In the genomic region with DNA sequence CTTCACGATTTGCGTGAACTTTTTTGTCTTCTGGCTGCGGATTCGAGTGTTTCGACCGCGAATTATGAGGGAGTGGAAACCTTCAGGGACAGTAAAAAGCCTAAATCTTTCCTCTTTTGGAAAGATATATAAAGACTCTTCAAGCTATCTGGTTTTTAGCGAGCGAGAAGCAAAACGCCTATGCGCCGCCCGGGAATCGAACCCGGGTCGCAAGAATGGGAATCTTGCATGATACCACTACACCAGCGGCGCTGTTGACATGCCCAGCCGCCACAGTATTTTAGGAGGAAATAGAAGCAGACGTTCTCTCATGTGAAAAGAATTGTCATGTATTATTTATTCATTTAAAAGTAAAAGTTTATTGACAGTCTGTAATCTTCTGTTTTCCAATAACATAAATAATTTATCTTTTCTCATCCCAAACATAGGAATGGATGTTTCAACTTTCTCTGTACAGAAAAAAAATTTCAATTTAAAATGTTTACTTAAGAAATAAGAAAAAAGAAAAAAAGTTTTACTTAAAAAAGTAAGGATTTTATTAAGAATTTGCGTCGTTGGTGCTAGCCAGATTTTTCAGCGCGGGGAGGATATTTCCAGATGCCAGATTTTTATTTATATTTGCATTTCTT, we compare ENCODE assay signal across 8 cellular contexts. TPM values are rescaled to one million over a fixed set of nuclear protein-coding genes. Genes with fewer than 3 reads are reported as not detected.
DNase-seq lines count a peak whose midpoint lies in the region; ATAC-seq and TF ChIP-seq lines count a peak whose summit lies in the region.

No MANE protein-coding gene starts in this region.

- H3K27ac ChIP-seq in esophagus (ENCODE audit: low read depth in 2 of 2, low read length in 1 of 2) = peak overlapping the region; percentile 98 to 100

- H3K36me3 ChIP-seq in NT2/D1 (ENCODE audit: insufficient read depth, insufficient read length, low read length) = peaks cover 10% of the 10 kb centered on the region
- H3K36me3 ChIP-seq in esophagus (ENCODE audit: control insufficient read depth in 2 of 2, insufficient read depth in 2 of 2, low read length in 1 of 2) = no peaks in the 10 kb centered on the region

- peak; percentile 42 for ATAC-seq in GM19438 (IDR thresholded peaks at IDR 0.05; ENCODE audit: low read depth, unreplicated experiment)
- ATAC-seq in HG03558 (IDR thresholded peaks at IDR 0.05; ENCODE audit: extremely low read depth, unreplicated experiment) = peak; percentile 20

- H3K4me3 ChIP-seq in AG10803 (ENCODE audit: low read length) (peak overlapping the region; percentile 97), NT2/D1 (ENCODE audit: insufficient read length, low read depth) (peak overlapping the region; percentile 90), esophagus (ENCODE audit: low read depth in 1 of 2, low read length in 2 of 2) (peak overlapping the region; percentile 90 to 93)

- H3K4me1 Mint-ChIP-seq in nephron = peaks cover 22% of the 10 kb centered on the region

- H3K4me3 Mint-ChIP-seq in nephron = peak overlapping the region; percentile 98 to 99 (median 98)

- H3K9me3 ChIP-seq in NT2/D1 (ENCODE audit: insufficient read depth, low read length) = no peaks in the 10 kb centered on the region
- no peaks in the 10 kb centered on the region for H3K9me3 ChIP-seq in esophagus (ENCODE audit: control insufficient read depth in 2 of 2, insufficient read depth in 1 of 2, low read depth in 1 of 2, low read length in 1 of 2)

- peaks cover 4% of the 10 kb centered on the region for H3K27me3 Mint-ChIP-seq in nephron (ENCODE audit: low read depth)

- no peaks in the 10 kb centered on the region for H3K4me1 ChIP-seq in NT2/D1 (ENCODE audit: insufficient read depth, insufficient read length)
- no peaks in the 10 kb centered on the region for H3K4me1 ChIP-seq in esophagus (ENCODE audit: control insufficient read depth in 2 of 2, insufficient read depth in 2 of 2, low read length in 1 of 2)

- peaks cover 8% of the 10 kb centered on the region for H3K36me3 Mint-ChIP-seq in nephron (ENCODE audit: low read depth)

- H3K9me3 Mint-ChIP-seq in nephron = no peaks in the 10 kb centered on the region

- no peaks in the 10 kb centered on the region for H3K27me3 ChIP-seq in NT2/D1 (ENCODE audit: insufficient read depth, insufficient read length)
- no peaks in the 10 kb centered on the region for H3K27me3 ChIP-seq in esophagus (ENCODE audit: control insufficient read depth in 1 of 2, insufficient read depth in 2 of 2, low read length in 2 of 2)

- H3K27ac Mint-ChIP-seq in nephron = peak overlapping the region; percentile 100

- TF ChIP-seq CTCF in AG10803 (conservative IDR thresholded peaks at IDR 0.05; ENCODE audit: low read length) (no peak), nephron (IDR thresholded peaks at IDR 0.05; ENCODE audit: unreplicated experiment in 3 of 3) (no peak)

- WGBS in esophagus, 2 donors = 3 to 4% methylated on average over 24 of the region's 24 CpGs

- H3K9ac ChIP-seq in NT2/D1 (ENCODE audit: insufficient read length, low read depth) = peak overlapping the region; percentile 99

- DNase-seq in AG10803 (ENCODE audit: low read depth) (no peak), NT2/D1 (ENCODE audit: low read depth, low spot score) (no peak), activated T-cell treated with anti-CD3 and anti-CD28 coated beads for 24 hours (ENCODE audit: low read depth) (peak; percentile 93)
- DNase-seq in stimulated activated naive CD4-positive, alpha-beta T cell treated with Interleukin-2 at 50 U/mL for 16 hours (lab: John Stamatoyannopoulos, UW) = peak; percentile 89

RNA-seq across cellular contexts. Expression of a gene that starts 0.5 kb away (rescaled TPM):
- polyA plus RNA-seq in esophagus = 10 to 100 TPM; 22.8 to 51.3 TPM

RNA-seq across cellular contexts. Expression of a gene that starts 9.0 kb away (rescaled TPM):
- polyA plus RNA-seq in esophagus = 10 to 100 TPM; 13.4 to 19.0 TPM

RNA-seq across cellular contexts. Expression of a gene that starts 44.6 kb away (rescaled TPM):
- 100 to 1,000 TPM; 160 to 164 TPM for polyA plus RNA-seq in esophagus

RNA-seq across cellular contexts. Expression of a gene that starts 52.9 kb away (rescaled TPM):
- polyA plus RNA-seq in esophagus = 10 to 100 TPM; 25.1 to 33.1 TPM

RNA-seq across cellular contexts. Expression of a gene that starts 58.1 kb away (rescaled TPM):
- 1 to 10 TPM; 2.8 to 2.9 TPM for polyA plus RNA-seq in esophagus

Comparison
In these comparisons a context has a peak if more than half of its experiments do, and no peak if none do; other contexts are left out.
1. DNase-seq: peak in activated T-cell treated with anti-CD3 and anti-CD28 coated beads for 24 hours (single experiment) and stimulated activated naive CD4-positive, alpha-beta T cell treated with Interleukin-2 at 50 U/mL for 16 hours (single experiment); none in AG10803 (single experiment) and NT2/D1 (single experiment).
2. Peak in every context shown above with its lines, with median percentiles within 50 percentile points of each other: H3K4me3 ChIP-seq.